In the genomic region with DNA sequence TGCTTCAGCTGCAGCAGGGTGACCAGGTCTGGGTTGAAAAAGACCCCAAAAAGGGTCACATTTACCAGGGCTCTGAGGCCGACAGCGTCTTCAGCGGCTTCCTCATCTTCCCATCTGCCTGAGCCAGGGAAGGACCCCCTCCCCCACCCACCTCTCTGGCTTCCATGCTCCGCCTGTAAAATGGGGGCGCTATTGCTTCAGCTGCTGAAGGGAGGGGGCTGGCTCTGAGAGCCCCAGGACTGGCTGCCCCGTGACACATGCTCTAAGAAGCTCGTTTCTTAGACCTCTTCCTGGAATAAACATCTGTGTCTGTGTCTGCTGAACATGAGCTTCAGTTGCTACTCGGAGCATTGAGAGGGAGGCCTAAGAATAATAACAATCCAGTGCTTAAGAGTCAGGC, we compare ENCODE assay signal across 11 cellular contexts. TPM values are rescaled to one million over a fixed set of nuclear protein-coding genes. Genes with fewer than 3 reads are reported as not detected.
DNase-seq lines count a peak whose midpoint lies in the region; ATAC-seq lines count a peak whose summit lies in the region.
"Had no signal": no experiment of that assay in that cellular context is flagged by ENCODE, and none has a peak within 500 bp of the region (broad histone marks: within the 10 kb centered on the region; RNA-seq: fewer than 3 reads in every experiment).

No MANE protein-coding gene starts in this region.

- DNase-seq in AG08395 (ENCODE audit: low spot score) = peak; percentile 53
- peak; percentile 57 for DNase-seq in GM23248
- DNase-seq in adipocyte (ENCODE audit: low read depth) = peak; percentile 28
- DNase-seq in iPS-NIHi7 (ENCODE audit: extremely low spot score) = peak; percentile 83
- DNase-seq in stimulated activated CD4-positive, alpha-beta T cell treated with anti-CD3 and anti-CD28 coated beads, Interleukin-2, amount 100 ng/mL, for 24 hours = no peak
- DNase-seq in activated CD8-positive, alpha-beta memory T cell treated with anti-CD3 and anti-CD28 coated beads, Interleukin-2, amount 10 ng/mL, durations not matched to agents 7 days and 5 days = no peak
- DNase-seq: activated CD4-positive, CD25-positive, alpha-beta regulatory T cell treated with anti-CD3 and anti-CD28 coated beads, Interleukin-2, amount 50 U/mL, for 72 hours; activated naive CD8-positive, alpha-beta T cell treated with anti-CD3 and anti-CD28 coated beads for 36 hours; esophagus squamous epithelium had no signal

- no peak overlapping the region for H3K4me2 ChIP-seq in GM23248 (ENCODE audit: unreplicated experiment)

- H3K9me3 ChIP-seq in GM23248 (ENCODE audit: low read depth) (no peaks in the 10 kb centered on the region), adipocyte (ENCODE audit: control insufficient read depth, low read length) (no peaks in the 10 kb centered on the region)
- H3K9me3 ChIP-seq: esophagus squamous epithelium had no signal

- no peaks in the 10 kb centered on the region for H4K20me1 ChIP-seq in GM23248 (ENCODE audit: insufficient read depth)

- no peak overlapping the region for H2AFZ ChIP-seq in GM23248

- no peaks in the 10 kb centered on the region for H3K4me1 Mint-ChIP-seq in activated CD8-positive, alpha-beta memory T cell treated with anti-CD3 and anti-CD28 coated beads, Interleukin-2, amount 10 ng/mL, durations not matched to agents 7 days and 5 days
- H3K4me1 Mint-ChIP-seq: activated naive CD8-positive, alpha-beta T cell treated with anti-CD3 and anti-CD28 coated beads for 36 hours had no signal

- H3K4me3 ChIP-seq in GM23248 (no peak overlapping the region), adipocyte (ENCODE audit: low read length) (no peak overlapping the region)

- H3K27me3 Mint-ChIP-seq in activated CD8-positive, alpha-beta memory T cell treated with anti-CD3 and anti-CD28 coated beads, Interleukin-2, amount 10 ng/mL, durations not matched to agents 7 days and 5 days = peaks cover 5% of the 10 kb centered on the region

- H3K79me2 ChIP-seq in GM23248 (ENCODE audit: insufficient read depth) = no peaks in the 10 kb centered on the region

- no peak overlapping the region for H3K9ac ChIP-seq in GM23248
- no peak overlapping the region for H3K9ac ChIP-seq in adipocyte (ENCODE audit: low read length)

- peaks cover 18% of the 10 kb centered on the region for H3K27me3 ChIP-seq in GM23248 (replicated peaks; ENCODE audit: insufficient read depth)
- H3K27me3 ChIP-seq in adipocyte (replicated peaks; ENCODE audit: control insufficient read depth, insufficient read depth, low read length) = peaks cover 33% of the 10 kb centered on the region

- no peak overlapping the region for H3K27ac Mint-ChIP-seq in activated CD8-positive, alpha-beta memory T cell treated with anti-CD3 and anti-CD28 coated beads, Interleukin-2, amount 10 ng/mL, durations not matched to agents 7 days and 5 days
- H3K27ac Mint-ChIP-seq: activated naive CD8-positive, alpha-beta T cell treated with anti-CD3 and anti-CD28 coated beads for 36 hours had no signal

- CTCF ChIA-PET in activated CD8-positive, alpha-beta memory T cell treated with anti-CD3 and anti-CD28 coated beads, Interleukin-2, amount 10 ng/mL, durations not matched to agents 7 days and 5 days (lab: Charles Lee) = interaction anchor here (1.1 kb wide), 1 partner anchor 223 kb away, joined by 3 read pairs; no protein-coding TSS in a partner anchor

- H3K36me3 ChIP-seq in GM23248 (ENCODE audit: low read depth) (no peaks in the 10 kb centered on the region), adipocyte (ENCODE audit: control insufficient read depth, insufficient read depth, low read length, severe bottlenecking) (no peaks in the 10 kb centered on the region)
- H3K36me3 ChIP-seq: esophagus squamous epithelium had no signal

- in situ Hi-C loops in GM23248 (cut with MboI) = no loop called here

- H3K27ac ChIP-seq in GM23248 = no peak overlapping the region
- H3K27ac ChIP-seq: esophagus squamous epithelium had no signal

- H3K4me3 Mint-ChIP-seq in activated CD8-positive, alpha-beta memory T cell treated with anti-CD3 and anti-CD28 coated beads, Interleukin-2, amount 10 ng/mL, durations not matched to agents 7 days and 5 days = no peak overlapping the region
- H3K4me3 Mint-ChIP-seq: activated naive CD8-positive, alpha-beta T cell treated with anti-CD3 and anti-CD28 coated beads for 36 hours had no signal

- no peaks in the 10 kb centered on the region for H3K9me3 Mint-ChIP-seq in activated CD8-positive, alpha-beta memory T cell treated with anti-CD3 and anti-CD28 coated beads, Interleukin-2, amount 10 ng/mL, durations not matched to agents 7 days and 5 days (ENCODE audit: low read depth)
- H3K9me3 Mint-ChIP-seq: activated naive CD8-positive, alpha-beta T cell treated with anti-CD3 and anti-CD28 coated beads for 36 hours had no signal

- ATAC-seq in GM21825 (IDR thresholded peaks at IDR 0.05; ENCODE audit: unreplicated experiment) (no peak), HG03378 (IDR thresholded peaks at IDR 0.05; ENCODE audit: unreplicated experiment) (no peak)
- no peak for ATAC-seq in activated CD8-positive, alpha-beta memory T cell treated with anti-CD3 and anti-CD28 coated beads, Interleukin-2, amount 10 ng/mL, durations not matched to agents 7 days and 5 days

- WGBS in GM23248 (ENCODE audit: low coverage in 1 of 2, low lambda C conversion rate in 2 of 2, missing lambda C conversion rate in 2 of 2), 2 experiments = 48 to 54% methylated on average over 8 of the region's 8 CpGs

- no peaks in the 10 kb centered on the region for H3F3A ChIP-seq in GM23248 (ENCODE audit: insufficient read depth)

- no peaks in the 10 kb centered on the region for H3K36me3 Mint-ChIP-seq in activated CD8-positive, alpha-beta memory T cell treated with anti-CD3 and anti-CD28 coated beads, Interleukin-2, amount 10 ng/mL, durations not matched to agents 7 days and 5 days
- H3K36me3 Mint-ChIP-seq: activated naive CD8-positive, alpha-beta T cell treated with anti-CD3 and anti-CD28 coated beads for 36 hours had no signal

- H3K9me2 ChIP-seq in GM23248 (ENCODE audit: insufficient read depth) = no peaks in the 10 kb centered on the region

- H3K4me1 ChIP-seq in GM23248 (ENCODE audit: insufficient read depth) (no peaks in the 10 kb centered on the region), adipocyte (ENCODE audit: control insufficient read depth, insufficient read depth, low read length) (peaks cover 12% of the 10 kb centered on the region)

RNA-seq across cellular contexts. Expression of a gene that starts 2.9 kb away (rescaled TPM):
- total RNA-seq in GM23248 (2014; rRNA removed; shearing (Covaris generic)) = not detected in 2 replicates
- polyA plus RNA-seq in GM23248 (2016; fragmentation: Nextera tagmentation; extraction: Ambion mirVana) = not detected in 2 replicates
- not detected for total RNA-seq in activated CD8-positive, alpha-beta memory T cell treated with anti-CD3 and anti-CD28 coated beads, Interleukin-2, amount 10 ng/mL, durations not matched to agents 7 days and 5 days
- total RNA-seq: activated naive CD8-positive, alpha-beta T cell treated with anti-CD3 and anti-CD28 coated beads for 36 hours had no signal

RNA-seq across cellular contexts. Expression of a gene that starts 4.1 kb away (rescaled TPM):
- total RNA-seq in GM23248 (2014; rRNA removed; shearing (Covaris generic)) = not detected in 2 replicates
- not detected in 2 replicates for polyA plus RNA-seq in GM23248 (2016; fragmentation: Nextera tagmentation; extraction: Ambion mirVana)
- total RNA-seq in activated CD8-positive, alpha-beta memory T cell treated with anti-CD3 and anti-CD28 coated beads, Interleukin-2, amount 10 ng/mL, durations not matched to agents 7 days and 5 days = not detected
- total RNA-seq: activated naive CD8-positive, alpha-beta T cell treated with anti-CD3 and anti-CD28 coated beads for 36 hours had no signal

RNA-seq across cellular contexts. Expression of a gene that starts 13.8 kb away (rescaled TPM):
- not detected in 2 replicates for total RNA-seq in GM23248 (2014; rRNA removed; shearing (Covaris generic))
- not detected in 2 replicates for polyA plus RNA-seq in GM23248 (2016; fragmentation: Nextera tagmentation; extraction: Ambion mirVana)
- not detected for total RNA-seq in activated CD8-positive, alpha-beta memory T cell treated with anti-CD3 and anti-CD28 coated beads, Interleukin-2, amount 10 ng/mL, durations not matched to agents 7 days and 5 days
- total RNA-seq: activated naive CD8-positive, alpha-beta T cell treated with anti-CD3 and anti-CD28 coated beads for 36 hours had no signal

Comparison
In these comparisons a context has a peak if more than half of its experiments do, and no peak if none do; other contexts are left out.
1. DNase-seq: peak in AG08395 (single experiment), GM23248 (single experiment), adipocyte (single experiment) and iPS-NIHi7 (single experiment); none in stimulated activated CD4-positive, alpha-beta T cell treated with anti-CD3 and anti-CD28 coated beads, Interleukin-2, amount 100 ng/mL, for 24 hours (0 of 2) and activated CD8-positive, alpha-beta memory T cell treated with anti-CD3 and anti-CD28 coated beads, Interleukin-2, amount 10 ng/mL, durations not matched to agents 7 days and 5 days (single experiment).